Comparison of ENCODE assay signal across 1 cellular context in genomic region chr19:18763674-18764590, GRCh38.
TF ChIP-seq lines count a peak whose summit lies in the region.

No MANE protein-coding gene starts in this region.

TF ChIP-seq in K562, 482 proteins besides CTCF, POLR2A, EP300 and RAD21 (continued from another document and continues in another):
- TF ChIP-seq HBP1 (CRISPR knock-in tag; IDR thresholded peaks at IDR 0.05) (no peak), USF2 (CRISPR knock-in tag; IDR thresholded peaks at IDR 0.05) (no peak), TSC22D4 (tag; IDR thresholded peaks at IDR 0.05) (no peak), TARDBP (IDR thresholded peaks at IDR 0.05) (0 out of 2 replicates have a peak, but pooled peaks have one; percentile 33), CBFA2T2 (conservative IDR thresholded peaks at IDR 0.05) (peak; percentile 53), HES1 (IDR thresholded peaks at IDR 0.05; ENCODE audit: low read depth) (0 out of 2 replicates have a peak, but pooled peaks have one; percentile 19), MYNN (IDR thresholded peaks at IDR 0.05) (peak; percentile 60; the same call in 1 of the 2 replicates), MYNN (CRISPR knock-in tag; IDR thresholded peaks at IDR 0.05) (no peak), THAP7 (CRISPR knock-in tag; IDR thresholded peaks at IDR 0.05) (no peak), ZNF695 (CRISPR knock-in tag; IDR thresholded peaks at IDR 0.05) (no peak), NONO (IDR thresholded peaks at IDR 0.05; ENCODE audit: low read depth in 2 of 2, low read length in 1 of 2) (no peak), SREBF2 (CRISPR knock-in tag; IDR thresholded peaks at IDR 0.05) (no peak), MNT (conservative IDR thresholded peaks at IDR 0.05) (no peak), JUN (IDR thresholded peaks at IDR 0.05; ENCODE audit: borderline replicate concordance, low read depth, low read length) (peak; percentile 85; the same call in 1 of the 2 replicates), JUN (CRISPR knock-in tag; IDR thresholded peaks at IDR 0.05; ENCODE audit: borderline replicate concordance) (no peak), IRF9 (tag; IDR thresholded peaks at IDR 0.05) (no peak), NEUROD1 (IDR thresholded peaks at IDR 0.05; ENCODE audit: borderline replicate concordance, low read depth, low read length, partially characterized antibody) (peak; percentile 27), DDX20 (tag; IDR thresholded peaks at IDR 0.05; ENCODE audit: low read depth) (no peak), ATF2 (CRISPR knock-in tag; IDR thresholded peaks at IDR 0.05) (0 out of 2 replicates have a peak, but pooled peaks have one; percentile 18), RREB1 (CRISPR knock-in tag; IDR thresholded peaks at IDR 0.05) (no peak), MBD2 (IDR thresholded peaks at IDR 0.05; ENCODE audit: borderline replicate concordance, low read depth) (0 out of 2 replicates have a peak, but pooled peaks have one; percentile 23), ARID3A (IDR thresholded peaks at IDR 0.05; ENCODE audit: borderline replicate concordance, low read depth, low read length) (no peak), ZEB2 (IDR thresholded peaks at IDR 0.05) (no peak), NFATC3 (IDR thresholded peaks at IDR 0.05) (no peak), SNAPC5 (CRISPR knock-in tag; IDR thresholded peaks at IDR 0.05) (no peak), SMARCA4 (IDR thresholded peaks at IDR 0.05) (peak; percentile 77), ZZZ3 (IDR thresholded peaks at IDR 0.05) (no peak), KAT8 (IDR thresholded peaks at IDR 0.05; ENCODE audit: low read depth) (no peak), TAF7 (tag; IDR thresholded peaks at IDR 0.05) (no peak), ZNF507 (tag; conservative IDR thresholded peaks at IDR 0.05) (no peak), ZKSCAN8 (CRISPR knock-in tag; IDR thresholded peaks at IDR 0.05) (no peak), DEAF1 (CRISPR knock-in tag; IDR thresholded peaks at IDR 0.05) (no peak), SMARCE1 (IDR thresholded peaks at IDR 0.05) (peak; percentile 86), MCM2 (IDR thresholded peaks at IDR 0.05; ENCODE audit: low read depth) (no peak), ZNF589 (CRISPR knock-in tag; IDR thresholded peaks at IDR 0.05; ENCODE audit: low read depth) (no peak), ZNF184 (CRISPR knock-in tag; IDR thresholded peaks at IDR 0.05) (no peak), ZNF140 (CRISPR knock-in tag; IDR thresholded peaks at IDR 0.05) (no peak), NKRF (IDR thresholded peaks at IDR 0.05; ENCODE audit: borderline replicate concordance) (no peak), ZNF253 (CRISPR knock-in tag; conservative IDR thresholded peaks at IDR 0.05) (no peak)
